In the genomic region with DNA sequence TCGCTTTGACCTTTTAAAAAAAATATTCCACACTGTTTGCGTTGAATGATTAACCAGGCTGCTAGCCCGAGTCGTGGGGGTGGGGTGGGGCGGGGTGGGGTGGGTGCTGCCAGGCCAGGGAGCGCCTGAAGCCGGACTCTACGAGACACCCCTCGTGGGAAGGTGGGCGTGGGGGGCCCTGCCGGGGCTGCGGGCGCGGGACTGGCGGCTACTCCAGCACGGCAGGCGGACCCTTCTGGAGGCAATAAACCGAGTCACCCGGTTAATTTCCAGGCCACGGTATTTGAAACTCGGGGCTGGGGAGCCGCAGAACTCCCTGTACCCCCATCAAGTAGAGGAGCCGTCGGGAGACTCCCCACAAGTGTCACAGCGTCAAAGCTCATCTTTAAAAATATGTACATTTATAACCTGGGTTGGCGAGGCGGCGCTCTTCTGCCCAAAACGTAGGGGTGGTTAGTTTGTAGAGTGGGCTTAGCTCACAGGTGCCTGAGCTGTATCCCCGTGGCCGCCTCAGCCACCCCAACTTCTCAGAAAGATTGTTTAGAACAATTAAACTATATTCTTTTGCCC, we compare ENCODE assay signal across 8 cellular contexts. TPM values are rescaled to one million over a fixed set of nuclear protein-coding genes. Genes with fewer than 3 reads are reported as not detected.
DNase-seq lines count a peak whose midpoint lies in the region; ATAC-seq and TF ChIP-seq lines count a peak whose summit lies in the region.

No MANE protein-coding gene starts in this region.

- TF ChIP-seq CTCF in psoas muscle (IDR thresholded peaks at IDR 0.05): no peak

- 1 to 3% (median 1%) methylated on average over 31 of the region's 31 CpGs for WGBS in psoas muscle, 3 donors

- peak overlapping the region; percentile 98 for H3K4me3 ChIP-seq in psoas muscle

- peaks cover 13% of the 10 kb centered on the region for H3K4me1 ChIP-seq in psoas muscle

- H3K36me3 ChIP-seq in psoas muscle (ENCODE audit: insufficient read depth in 1 of 2, low read depth in 1 of 2): no peaks in the 10 kb centered on the region

- peak overlapping the region; percentile 46 for H3K27ac ChIP-seq in psoas muscle

- intact Hi-C loops in psoas muscle (cut with DNase I): loop anchor here (10.0 kb wide), 3 partner anchors 98 to 282 kb away; no protein-coding TSS in a partner anchor

- H3K27me3 ChIP-seq in psoas muscle (ENCODE audit: insufficient read depth in 3 of 3, low read length in 2 of 3): no peaks in the 10 kb centered on the region

- peak in 2 of 4 donors; percentile 12 to 29 for ATAC-seq in psoas muscle
- ATAC-seq in GM19324 (IDR thresholded peaks at IDR 0.05; ENCODE audit: low FRiP score, unreplicated experiment): no peak
- no peak for ATAC-seq in GM19397 (IDR thresholded peaks at IDR 0.05; ENCODE audit: unreplicated experiment)

- no peaks in the 10 kb centered on the region for H3K9me3 ChIP-seq in psoas muscle

- peak; percentile 43 for DNase-seq in DMS53 (lab: John Stamatoyannopoulos, UW)
- no peak for DNase-seq in DMS53 treated with DMSO at 0.1 percent for 48 hours (lab: John Stamatoyannopoulos, UW; ENCODE audit: unreplicated experiment)
- peak; percentile 51 to 58 for DNase-seq in NOMO-1 (lab: John Stamatoyannopoulos, UW; ENCODE audit: unreplicated experiment in 2 of 2)
- DNase-seq in activated effector memory CD4-positive, alpha-beta T cell treated with Interleukin-2 at 50 U/mL for 16 hours: peak; percentile 23
- DNase-seq in germinal center (ENCODE audit: low spot score): peak; percentile 29
- no peak for DNase-seq in psoas muscle

RNA-seq across cellular contexts. Expression of a gene that starts 1.2 kb away (rescaled TPM):
- 1 to 10 TPM; 2.6 to 3.2 (median 2.9) TPM for total RNA-seq in psoas muscle
- 1 to 10 TPM; 2.3 to 2.9 (median 2.6) TPM for polyA plus RNA-seq in psoas muscle

Comparison
In these comparisons a context has a peak if more than half of its experiments do, and no peak if none do; other contexts are left out.
1. DNase-seq: peak in DMS53 (single experiment), NOMO-1 (2 of 2), activated effector memory CD4-positive, alpha-beta T cell treated with Interleukin-2 at 50 U/mL for 16 hours (single experiment) and germinal center (single experiment); none in DMS53 treated with DMSO at 0.1 percent for 48 hours (single experiment) and psoas muscle (0 of 2).